23 cellular contexts compared by ENCODE assay signal in genomic region chr19:33859016-33859415, GRCh38.
DNase-seq lines count a peak whose midpoint lies in the region; ATAC-seq and TF ChIP-seq lines count a peak whose summit lies in the region.
"Had no signal": no experiment of that assay in that cellular context is flagged by ENCODE, and none has a peak within 500 bp of the region (broad histone marks: within the 10 kb centered on the region; RNA-seq: fewer than 3 reads in every experiment).

No MANE protein-coding gene starts in this region.

- H3K9me3 Mint-ChIP-seq in osteocyte (ENCODE audit: unreplicated experiment), result no peaks in the 10 kb centered on the region
- no peaks in the 10 kb centered on the region for H3K9me3 Mint-ChIP-seq in type B pancreatic cell
- H3K9me3 Mint-ChIP-seq: CD8-positive, alpha-beta T cell; GM23338; H9; HFFc6 had no signal

- no peaks in the 10 kb centered on the region for H3K4me1 ChIP-seq in lung (ENCODE audit: control insufficient read depth in 2 of 2, insufficient read depth in 2 of 2, low read length in 2 of 2)
- H3K4me1 ChIP-seq: BLaER1, Caco-2 had no signal

- WGBS in lung, 2 donors, result 89 to 94% methylated on average over 17 of the region's 17 CpGs

- no peaks in the 10 kb centered on the region for H3K9me3 ChIP-seq in lung (ENCODE audit: control insufficient read depth in 2 of 2, insufficient read depth in 1 of 2, low read length in 1 of 2)
- H3K9me3 ChIP-seq: BLaER1, Caco-2 had no signal

- H3K4me3 ChIP-seq in lung, result no peak overlapping the region
- H3K4me3 ChIP-seq: BLaER1, GM12878, GM23338 had no signal

- peak; percentile 40 for DNase-seq in NCI-H748 (lab: John Stamatoyannopoulos, UW; ENCODE audit: unreplicated experiment)
- DNase-seq in NCI-H748 treated with DMSO at 0.1 percent for 48 hours (lab: John Stamatoyannopoulos, UW), result no peak
- DNase-seq in lung (ENCODE audit: low spot score), result peak; percentile 6
- DNase-seq in osteocyte (ENCODE audit: extremely low spot score, unreplicated experiment), result peak; percentile 66
- DNase-seq in type B pancreatic cell (ENCODE audit: extremely low spot score, unreplicated experiment), result peak; percentile 40
- no peak for DNase-seq in DMS114 treated with DMSO at 0.1 percent for 48 hours (lab: John Stamatoyannopoulos, UW; ENCODE audit: unreplicated experiment)
- DNase-seq in germinal center (ENCODE audit: low spot score), result no peak
- DNase-seq: Caco-2; CD4-positive, CD25-positive, alpha-beta regulatory T cell; CD8-positive, alpha-beta T cell; DMS79; EL; GDM1; H9; HFFc6 had no signal

- no peak overlapping the region for H3K27ac ChIP-seq in lung (ENCODE audit: low read depth in 1 of 2, low read length in 1 of 2)
- H3K27ac ChIP-seq: 22Rv1, BLaER1, C4-2B had no signal

- no peaks in the 10 kb centered on the region for H3K36me3 ChIP-seq in lung (ENCODE audit: control insufficient read depth in 2 of 2, insufficient read depth in 2 of 2, low read length in 2 of 2)
- H3K36me3 ChIP-seq: BLaER1 had no signal

- H3K27ac Mint-ChIP-seq in osteocyte (ENCODE audit: unreplicated experiment) (no peak overlapping the region), type B pancreatic cell (no peak overlapping the region)
- H3K27ac Mint-ChIP-seq: B cell; CD4-positive, CD25-positive, alpha-beta regulatory T cell; CD8-positive, alpha-beta T cell; GM23338; H9; HFFc6 had no signal

- H3K27me3 Mint-ChIP-seq in osteocyte (ENCODE audit: unreplicated experiment), result peaks cover 6% of the 10 kb centered on the region
- no peaks in the 10 kb centered on the region for H3K27me3 Mint-ChIP-seq in type B pancreatic cell
- H3K27me3 Mint-ChIP-seq: B cell had no signal

- TF ChIP-seq CTCF in lung (IDR thresholded peaks at IDR 0.05; ENCODE audit: control extremely low read depth, extremely low read depth), result no peak
- TF ChIP-seq CTCF in osteocyte (IDR thresholded peaks at IDR 0.05), result no peak
- TF ChIP-seq CTCF in type B pancreatic cell (conservative IDR thresholded peaks at IDR 0.05), result no peak

- no peak for ATAC-seq in lung (ENCODE audit: insufficient read depth, low FRiP score)
- no peak for ATAC-seq in GM19324 (IDR thresholded peaks at IDR 0.05; ENCODE audit: low FRiP score, unreplicated experiment)
- ATAC-seq: CD8-positive, alpha-beta T cell; GM12878; GM23338; HCT116 had no signal

- no peaks in the 10 kb centered on the region for H3K27me3 ChIP-seq in lung (ENCODE audit: control insufficient read depth, insufficient read depth)
- H3K27me3 ChIP-seq: BLaER1 had no signal

- no peaks in the 10 kb centered on the region for H3K36me3 Mint-ChIP-seq in osteocyte (ENCODE audit: unreplicated experiment)
- no peaks in the 10 kb centered on the region for H3K36me3 Mint-ChIP-seq in type B pancreatic cell
- H3K36me3 Mint-ChIP-seq: CD4-positive, CD25-positive, alpha-beta regulatory T cell; CD8-positive, alpha-beta T cell had no signal

- H3K4me3 Mint-ChIP-seq in osteocyte (ENCODE audit: unreplicated experiment) (no peak overlapping the region), type B pancreatic cell (no peak overlapping the region)
- H3K4me3 Mint-ChIP-seq: B cell; CD8-positive, alpha-beta T cell; GM23338; H9; HFFc6 had no signal

- peaks cover 14% of the 10 kb centered on the region for H3K4me1 Mint-ChIP-seq in osteocyte (ENCODE audit: unreplicated experiment)
- peaks cover 4% of the 10 kb centered on the region for H3K4me1 Mint-ChIP-seq in type B pancreatic cell (ENCODE audit: unreplicated experiment)
- H3K4me1 Mint-ChIP-seq: B cell; CD4-positive, CD25-positive, alpha-beta regulatory T cell; GM23338; H9 had no signal

Comparison
In these comparisons a context has a peak if more than half of its experiments do, and no peak if none do; other contexts are left out.
1. DNase-seq: peak in NCI-H748 (single experiment), lung (single experiment), osteocyte (single experiment) and type B pancreatic cell (single experiment); none in NCI-H748 treated with DMSO at 0.1 percent for 48 hours (single experiment), DMS114 treated with DMSO at 0.1 percent for 48 hours (single experiment) and germinal center (single experiment).